15 cellular contexts compared by ENCODE assay signal in the genomic region with DNA sequence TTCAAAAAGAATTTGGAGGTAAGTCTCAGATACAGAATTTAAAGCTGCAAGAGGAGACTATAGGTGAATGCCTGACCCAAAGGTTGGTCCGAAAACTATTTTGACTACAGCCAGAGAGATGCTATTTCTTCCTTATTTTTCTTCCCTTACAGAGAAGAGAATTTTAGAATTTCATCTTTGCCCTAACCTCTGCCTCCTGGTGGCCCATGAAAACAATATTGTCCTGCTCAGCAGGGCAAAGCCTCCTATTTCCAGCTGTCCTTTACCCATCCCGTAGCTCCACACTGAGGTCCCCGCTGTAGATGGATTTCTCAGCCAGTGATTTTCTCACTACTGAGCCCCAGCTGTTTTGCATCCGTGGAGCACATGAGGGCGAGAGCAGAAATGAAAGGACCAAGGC. TPM values are rescaled to one million over a fixed set of nuclear protein-coding genes. Genes with fewer than 3 reads are reported as not detected.
A peak's percentile ranks its signal among the peaks of the same experiment; 100 is the strongest.
DNase-seq lines count a peak whose midpoint lies in the region.
"Had no signal": no experiment of that assay in that cellular context is flagged by ENCODE, and none has a peak within 500 bp of the region (broad histone marks: within the 10 kb centered on the region; RNA-seq: fewer than 3 reads in every experiment).

No MANE protein-coding gene starts in this region.

- H3K27ac Mint-ChIP-seq in activated CD4-positive, alpha-beta memory T cell treated with anti-CD3 and anti-CD28 coated beads, Interleukin-2, amount 10 ng/mL, durations not matched to agents 7 days and 5 days: peak overlapping the region; percentile 71
- H3K27ac Mint-ChIP-seq: activated T-cell treated with anti-CD3 and anti-CD28 coated beads, Interleukin-2, amount 50 U/mL, for 72 hours had no signal

- no peaks in the 10 kb centered on the region for H4K20me1 ChIP-seq in GM23248 (ENCODE audit: insufficient read depth)

- peak; percentile 33 for DNase-seq in NCI-H146 (lab: John Stamatoyannopoulos, UW)
- no peak for DNase-seq in NCI-H146 treated with DMSO at 0.1 percent for 48 hours (lab: John Stamatoyannopoulos, UW; ENCODE audit: unreplicated experiment)
- DNase-seq in GM23248: peak; percentile 34
- DNase-seq in activated CD4-positive, alpha-beta memory T cell treated with anti-CD3 and anti-CD28 coated beads, Interleukin-2, amount 10 ng/mL, durations not matched to agents 7 days and 5 days: no peak
- no peak for DNase-seq in NCI-H2227 (lab: John Stamatoyannopoulos, UW; ENCODE audit: unreplicated experiment)
- DNase-seq in GDM1 (lab: John Stamatoyannopoulos, UW): no peak
- no peak for DNase-seq in dedifferentiated amniotic fluid mesenchymal stem cell (ENCODE audit: extremely low spot score)
- DNase-seq: 8988T, occipital lobe had no signal

- H3K79me2 ChIP-seq in GM23248 (ENCODE audit: insufficient read depth): no peaks in the 10 kb centered on the region

- H3K9me2 ChIP-seq in GM23248 (ENCODE audit: insufficient read depth): no peaks in the 10 kb centered on the region

- H3K36me3 Mint-ChIP-seq in activated CD4-positive, alpha-beta memory T cell treated with anti-CD3 and anti-CD28 coated beads, Interleukin-2, amount 10 ng/mL, durations not matched to agents 7 days and 5 days (ENCODE audit: low read depth): peaks cover 3% of the 10 kb centered on the region
- H3K36me3 Mint-ChIP-seq: T-cell had no signal

- no peaks in the 10 kb centered on the region for H3K9me3 Mint-ChIP-seq in activated CD4-positive, alpha-beta memory T cell treated with anti-CD3 and anti-CD28 coated beads, Interleukin-2, amount 10 ng/mL, durations not matched to agents 7 days and 5 days
- H3K9me3 Mint-ChIP-seq: activated T-cell treated with anti-CD3 and anti-CD28 coated beads, Interleukin-2, amount 50 U/mL, for 72 hours; T-cell had no signal

- H3K4me3 Mint-ChIP-seq in activated CD4-positive, alpha-beta memory T cell treated with anti-CD3 and anti-CD28 coated beads, Interleukin-2, amount 10 ng/mL, durations not matched to agents 7 days and 5 days: no peak overlapping the region
- H3K4me3 Mint-ChIP-seq: activated T-cell treated with anti-CD3 and anti-CD28 coated beads, Interleukin-2, amount 50 U/mL, for 72 hours; T-cell had no signal

- in situ Hi-C loops in GM23248 (cut with MboI): no loop called here

- peaks cover 14% of the 10 kb centered on the region for H3K27me3 Mint-ChIP-seq in activated CD4-positive, alpha-beta memory T cell treated with anti-CD3 and anti-CD28 coated beads, Interleukin-2, amount 10 ng/mL, durations not matched to agents 7 days and 5 days

- H3K27ac ChIP-seq in GM23248 (peak overlapping the region; percentile 42; the same call in 1 of the 2 replicates), mesodermal cell (ENCODE audit: low read depth, low read length, severe bottlenecking) (peak overlapping the region; percentile 11)
- H3K27ac ChIP-seq: HL-60 had no signal

- H3K27me3 ChIP-seq in GM23248 (replicated peaks; ENCODE audit: insufficient read depth): no peaks in the 10 kb centered on the region

- peaks cover 14% of the 10 kb centered on the region for H3F3A ChIP-seq in GM23248 (ENCODE audit: insufficient read depth)

- no peak overlapping the region for H3K9ac ChIP-seq in GM23248

- no peaks in the 10 kb centered on the region for H3K36me3 ChIP-seq in GM23248 (ENCODE audit: low read depth)
- no peaks in the 10 kb centered on the region for H3K36me3 ChIP-seq in mesodermal cell (ENCODE audit: control insufficient read depth, insufficient read depth, low read length)
- H3K36me3 ChIP-seq: HAP-1 had no signal

- H2AFZ ChIP-seq in GM23248: no peak overlapping the region

- H3K9me3 ChIP-seq in GM23248 (ENCODE audit: low read depth) (no peaks in the 10 kb centered on the region), mesodermal cell (ENCODE audit: control insufficient read depth, low read length) (no peaks in the 10 kb centered on the region)
- H3K9me3 ChIP-seq: HAP-1 had no signal

- no peak overlapping the region for H3K4me3 ChIP-seq in GM23248
- no peak overlapping the region for H3K4me3 ChIP-seq in mesodermal cell (ENCODE audit: extremely low read depth, insufficient read depth, low read length, poor library complexity, severe bottlenecking)
- H3K4me3 ChIP-seq: HAP-1, lung had no signal

- 65 to 70% methylated on average over 5 of the region's 5 CpGs for WGBS in GM23248 (ENCODE audit: low coverage in 1 of 2, low lambda C conversion rate in 2 of 2, missing lambda C conversion rate in 2 of 2), 2 experiments
- WGBS in mesodermal cell (ENCODE audit: insufficient coverage in 2 of 2), 2 experiments: 79 to 89% methylated on average over 4 to 5 of the region's 5 CpGs

- CTCF ChIA-PET in activated CD4-positive, alpha-beta memory T cell treated with anti-CD3 and anti-CD28 coated beads, Interleukin-2, amount 10 ng/mL, durations not matched to agents 7 days and 5 days (lab: Charles Lee): interaction anchor here (0.7 to 3.5 kb wide), 9 partner anchors 9 to 243 kb away, joined by 3 to 22 read pairs (median 4); a partner anchor contains a TSS

- H3K4me1 Mint-ChIP-seq in activated CD4-positive, alpha-beta memory T cell treated with anti-CD3 and anti-CD28 coated beads, Interleukin-2, amount 10 ng/mL, durations not matched to agents 7 days and 5 days: peaks cover 50% of the 10 kb centered on the region

- POLR2A ChIA-PET in activated CD4-positive, alpha-beta memory T cell treated with anti-CD3 and anti-CD28 coated beads, Interleukin-2, amount 10 ng/mL, durations not matched to agents 7 days and 5 days (lab: Charles Lee): interaction anchor here (0.8 to 2.7 kb wide), 12 partner anchors 8 to 211 kb away, joined by 3 to 15 read pairs (median 4); no protein-coding TSS in a partner anchor

- H3K4me2 ChIP-seq in GM23248 (ENCODE audit: unreplicated experiment): no peak overlapping the region

- H3K4me1 ChIP-seq in GM23248 (ENCODE audit: insufficient read depth) (peaks cover 16% of the 10 kb centered on the region), mesodermal cell (ENCODE audit: control insufficient read depth, insufficient read depth, low read length, poor library complexity, severe bottlenecking) (peaks cover 33% of the 10 kb centered on the region)
- H3K4me1 ChIP-seq: HAP-1 had no signal

RNA-seq across cellular contexts. Expression of a gene that starts 24.6 kb away (rescaled TPM):
- not detected in 2 replicates for total RNA-seq in GM23248 (2014; rRNA removed; shearing (Covaris generic))
- polyA plus RNA-seq in GM23248 (2016; fragmentation: Nextera tagmentation; extraction: Ambion mirVana): not detected in 2 replicates
- not detected for total RNA-seq in activated CD4-positive, alpha-beta memory T cell treated with anti-CD3 and anti-CD28 coated beads, Interleukin-2, amount 10 ng/mL, durations not matched to agents 7 days and 5 days
- polyA plus RNA-seq in mesodermal cell (2013, experiment 1 of 2): 10.0 TPM
- polyA plus RNA-seq in mesodermal cell (2013, experiment 2 of 2): 14.1 TPM
- total RNA-seq: activated T-cell treated with anti-CD3 and anti-CD28 coated beads, Interleukin-2, amount 50 U/mL, for 72 hours; lung; occipital lobe; T-cell had no signal
- polyA plus RNA-seq: lung had no signal

RNA-seq across cellular contexts. Expression of a gene that starts 38.7 kb away (rescaled TPM):
- total RNA-seq in GM23248 (2014; rRNA removed; shearing (Covaris generic)): 9.6 and 12.1 TPM in 2 replicates
- polyA plus RNA-seq in GM23248 (2016; fragmentation: Nextera tagmentation; extraction: Ambion mirVana): 25.3 and 27.4 TPM in 2 replicates
- total RNA-seq in activated CD4-positive, alpha-beta memory T cell treated with anti-CD3 and anti-CD28 coated beads, Interleukin-2, amount 10 ng/mL, durations not matched to agents 7 days and 5 days: 10 to 100 TPM; 20.3 to 20.9 TPM
- polyA plus RNA-seq in mesodermal cell (2013, experiment 1 of 2): 53.6 TPM
- 52.0 TPM for polyA plus RNA-seq in mesodermal cell (2013, experiment 2 of 2)

Comparison
In these comparisons a context has a peak if more than half of its experiments do, and no peak if none do; other contexts are left out.
1. DNase-seq: peak in NCI-H146 (single experiment) and GM23248 (single experiment); none in NCI-H146 treated with DMSO at 0.1 percent for 48 hours (single experiment), activated CD4-positive, alpha-beta memory T cell treated with anti-CD3 and anti-CD28 coated beads, Interleukin-2, amount 10 ng/mL, durations not matched to agents 7 days and 5 days (single experiment), NCI-H2227 (single experiment), GDM1 (single experiment) and dedifferentiated amniotic fluid mesenchymal stem cell (single experiment).